18 cellular contexts compared by ENCODE assay signal in the genomic region with DNA sequence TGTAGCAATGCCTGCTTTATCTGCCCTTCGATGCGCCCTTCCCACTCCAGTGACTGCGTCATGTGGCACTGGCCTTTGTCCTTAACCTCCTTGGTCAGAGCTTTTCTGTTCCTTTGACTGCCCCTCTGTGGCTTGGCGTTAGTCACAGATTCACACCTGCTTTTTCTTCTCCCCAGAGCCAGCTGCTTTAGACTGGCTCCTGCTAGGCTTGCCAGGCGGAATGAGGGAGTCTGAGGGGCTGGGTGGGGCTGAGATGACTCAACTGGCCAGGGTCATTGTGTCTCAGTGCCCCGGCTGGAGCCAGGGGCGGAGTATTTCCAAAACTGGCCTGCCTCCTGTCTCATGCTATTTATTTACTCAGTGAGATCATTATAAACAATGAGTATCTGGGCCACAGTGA.
DNase-seq lines count a peak whose midpoint lies in the region; ATAC-seq and TF ChIP-seq lines count a peak whose summit lies in the region.
"Had no signal": no experiment of that assay in that cellular context is flagged by ENCODE, and none has a peak within 500 bp of the region (broad histone marks: within the 10 kb centered on the region; RNA-seq: fewer than 3 reads in every experiment).

No MANE protein-coding gene starts in this region.

- H3K36me3 ChIP-seq in HEK293 (ENCODE audit: control insufficient read depth in 2 of 2, insufficient read depth in 1 of 2, low read length in 2 of 2) = no peaks in the 10 kb centered on the region
- no peaks in the 10 kb centered on the region for H3K36me3 ChIP-seq in Panc1 (ENCODE audit: control insufficient read depth, insufficient read depth, low read length)
- H3K36me3 ChIP-seq: ascending aorta, pancreas, upper lobe of left lung had no signal

- H3K27ac ChIP-seq in HEK293 (ENCODE audit: extremely low read depth, low read depth, low read length) (no peak overlapping the region), Panc1 (ENCODE audit: low read length) (no peak overlapping the region)
- H3K27ac ChIP-seq: ascending aorta, pancreas, upper lobe of left lung had no signal

- no peaks in the 10 kb centered on the region for H3K9me3 ChIP-seq in HEK293 (ENCODE audit: control insufficient read depth, insufficient read depth, low read depth, low read length)
- no peaks in the 10 kb centered on the region for H3K9me3 ChIP-seq in Panc1 (ENCODE audit: control insufficient read depth, insufficient read depth, low read depth, low read length)
- H3K9me3 ChIP-seq: ascending aorta, pancreas, upper lobe of left lung had no signal

- H3K4me1 ChIP-seq in HEK293 (ENCODE audit: control insufficient read depth, insufficient read depth, low read length) (no peaks in the 10 kb centered on the region), Panc1 (ENCODE audit: control insufficient read depth, insufficient read depth, low read length) (no peaks in the 10 kb centered on the region)
- H3K4me1 ChIP-seq: ascending aorta, pancreas, upper lobe of left lung had no signal

- H3K4me3 ChIP-seq in HEK293 (ENCODE audit: low read depth, low read length) = no peak overlapping the region
- no peak overlapping the region for H3K4me3 ChIP-seq in Panc1 (ENCODE audit: low read depth in 2 of 2, low read length in 2 of 2)
- H3K4me3 ChIP-seq: ascending aorta, GM12878, lung, pancreas, upper lobe of left lung had no signal

- intact Hi-C loops in Panc1 (cut with micrococcal nuclease; ENCODE audit: unreplicated experiment) = no loop called here

- CTCF ChIA-PET in HEK293 (lab: Yijun Ruan, JAX) = no interaction called here
- CTCF ChIA-PET in Panc1 (lab: Charles Lee) = no interaction called here

- ATAC-seq in Panc1 = no peak
- ATAC-seq: activated CD4-positive, CD25-positive, alpha-beta regulatory T cell treated with anti-CD3 and anti-CD28 coated beads, Interleukin-2, amount 50 U/mL, for 24 hours; activated T-cell treated with anti-CD3 and anti-CD28 coated beads, Interleukin-2, amount 50 U/mL, for 72 hours; GM12878; pancreas had no signal

- in situ Hi-C loops in Panc1 (cut with HindIII; ENCODE audit: low pct_unique_long_range_greater_than_20kb, low sequenced_read_pairs) = no loop called here

- DNase-seq in Panc1 (ENCODE audit: low read depth, low spot score) (peak; percentile 8), islet precursor cell (peak; percentile 68), stromal cell of bone marrow (ENCODE audit: low read depth) (peak; percentile 23), occipital lobe (lab: John Stamatoyannopoulos, UW) (no peak), 8988T (no peak)
- DNase-seq in activated CD4-positive, alpha-beta T cell treated with anti-CD3 and anti-CD28 coated beads for 48 hours = no peak
- DNase-seq: activated T-cell treated with anti-CD3 and anti-CD28 coated beads, Interleukin-2, amount 50 U/mL, for 72 hours; effector memory CD4-positive, alpha-beta T cell; GF-D8; naive B cell; NCI-H1694; pancreas; upper lobe of left lung had no signal

- peaks cover 12% of the 10 kb centered on the region for H3K27me3 ChIP-seq in Panc1 (ENCODE audit: control insufficient read depth, insufficient read depth, low read length)
- H3K27me3 ChIP-seq: ascending aorta had no signal

- TF ChIP-seq CTCF in HEK293 (tag by site-specific recombination; IDR thresholded peaks at IDR 0.05) (no peak), Panc1 (IDR thresholded peaks at IDR 0.05) (no peak)

- no TSS peak for BruUV-seq in Panc1 (replicated peaks; lab: Mats Ljungman, UMichigan)

- POLR2A ChIA-PET in HEK293 (lab: Yijun Ruan, JAX) = no interaction called here
- POLR2A ChIA-PET in Panc1 (lab: Charles Lee) = no interaction called here

TF ChIP-seq in HEK293, 187 proteins besides CTCF, POLR2A, EP300 and RAD21:
- TF ChIP-seq KLF1 (tag by site-specific recombination; IDR thresholded peaks at IDR 0.05) (peak; percentile 33; the same call in 1 of the 2 replicates), ZNF530 (tag by site-specific recombination; IDR thresholded peaks at IDR 0.05; ENCODE audit: low read depth) (no peak)

Comparison
In these comparisons a context has a peak if more than half of its experiments do, and no peak if none do; other contexts are left out.
1. DNase-seq: peak in Panc1 (single experiment), islet precursor cell (single experiment) and stromal cell of bone marrow (single experiment); none in occipital lobe (single experiment), activated CD4-positive, alpha-beta T cell treated with anti-CD3 and anti-CD28 coated beads for 48 hours (single experiment) and 8988T (single experiment).